In genomic region chr9:16726718-16727451, GRCh38 we compare ENCODE assay signal across 8 cellular contexts.
DNase-seq lines count a peak whose midpoint lies in the region; ATAC-seq and TF ChIP-seq lines count a peak whose summit lies in the region.

No MANE protein-coding gene starts in this region.

- intact Hi-C loops in head of caudate nucleus (cut with DNase I), result no loop called here

- TF ChIP-seq CTCF in KMS-11 (conservative IDR thresholded peaks at IDR 0.05; ENCODE audit: low read depth, low read length) (no peak), neutrophil (IDR thresholded peaks at IDR 0.05) (no peak)

- POLR2A ChIA-PET in activated CD8-positive, alpha-beta T cell treated with anti-CD3 and anti-CD28 coated beads, Interleukin-2, amount 10 ng/mL, durations not matched to agents 7 days and 5 days (lab: Charles Lee), result no interaction called here

- no peak overlapping the region for H3K4me3 ChIP-seq in KMS-11 (IDR thresholded peaks at IDR 0.05; ENCODE audit: insufficient read depth, low read depth, low read length)
- peak overlapping the region; percentile 9 to 29 for H3K4me3 ChIP-seq in neutrophil (ENCODE audit: low read depth in 1 of 2, low read length in 1 of 2)

- H3K4me3 Mint-ChIP-seq in activated CD8-positive, alpha-beta T cell treated with anti-CD3 and anti-CD28 coated beads, Interleukin-2, amount 10 ng/mL, durations not matched to agents 7 days and 5 days, result no peak overlapping the region

- H3K9ac ChIP-seq in KMS-11, result peak overlapping the region; percentile 49; the same call in 1 of the 2 replicates

- peaks cover 37% of the 10 kb centered on the region for H3K27me3 Mint-ChIP-seq in activated CD8-positive, alpha-beta T cell treated with anti-CD3 and anti-CD28 coated beads, Interleukin-2, amount 10 ng/mL, durations not matched to agents 7 days and 5 days (ENCODE audit: low read depth)

- H3K36me3 Mint-ChIP-seq in activated CD8-positive, alpha-beta T cell treated with anti-CD3 and anti-CD28 coated beads, Interleukin-2, amount 10 ng/mL, durations not matched to agents 7 days and 5 days (ENCODE audit: low read depth), result no peaks in the 10 kb centered on the region

- in situ Hi-C loops in Caki2 (cut with HindIII; ENCODE audit: low pct_unique_long_range_greater_than_20kb, low sequenced_read_pairs), result no loop called here

- H3K4me1 ChIP-seq in KMS-11 (ENCODE audit: low read depth, poor library complexity, severe bottlenecking) (peaks cover 13% of the 10 kb centered on the region), neutrophil (ENCODE audit: control insufficient read depth in 1 of 2, insufficient read depth in 1 of 2, low read depth in 1 of 2, low read length in 1 of 2) (peaks cover 0 to 7% of the 10 kb centered on the region in 2 experiments)

- peak overlapping the region; percentile 83 for H2AFZ ChIP-seq in KMS-11 (ENCODE audit: low read depth)

- no peaks in the 10 kb centered on the region for H3K9me3 Mint-ChIP-seq in activated CD8-positive, alpha-beta T cell treated with anti-CD3 and anti-CD28 coated beads, Interleukin-2, amount 10 ng/mL, durations not matched to agents 7 days and 5 days (ENCODE audit: insufficient read depth)

- H4K20me1 ChIP-seq in KMS-11 (ENCODE audit: insufficient read depth), result no peaks in the 10 kb centered on the region

- no peak overlapping the region for H3K27ac Mint-ChIP-seq in activated CD8-positive, alpha-beta T cell treated with anti-CD3 and anti-CD28 coated beads, Interleukin-2, amount 10 ng/mL, durations not matched to agents 7 days and 5 days

- ATAC-seq in activated CD8-positive, alpha-beta T cell treated with anti-CD3 and anti-CD28 coated beads, Interleukin-2, amount 10 ng/mL, durations not matched to agents 7 days and 5 days, result peak; percentile 53
- ATAC-seq in GM19467 (IDR thresholded peaks at IDR 0.05; ENCODE audit: unreplicated experiment) (no peak), GM21737 (IDR thresholded peaks at IDR 0.05; ENCODE audit: unreplicated experiment) (no peak), HG02571 (IDR thresholded peaks at IDR 0.05; ENCODE audit: unreplicated experiment) (no peak)

- H3K36me3 ChIP-seq in KMS-11 (ENCODE audit: insufficient read depth) (no peaks in the 10 kb centered on the region), neutrophil (no peaks in the 10 kb centered on the region)

- DNase-seq in Caki2 (ENCODE audit: low read depth), result peak; percentile 69
- DNase-seq in activated CD8-positive, alpha-beta T cell treated with anti-CD3 and anti-CD28 coated beads, Interleukin-2, amount 10 ng/mL, durations not matched to agents 7 days and 5 days, result no peak
- peak; percentile 5 to 71 (median 37) for DNase-seq in head of caudate nucleus

- H3K27me3 ChIP-seq in KMS-11 (ENCODE audit: insufficient read depth, low read depth) (no peaks in the 10 kb centered on the region), neutrophil (peaks cover 87% of the 10 kb centered on the region)

- no peaks in the 10 kb centered on the region for H3K79me2 ChIP-seq in KMS-11 (ENCODE audit: insufficient read depth, low read depth)

- peak overlapping the region; percentile 52 for H3K4me2 ChIP-seq in KMS-11

- H3K9me3 ChIP-seq in neutrophil, result no peaks in the 10 kb centered on the region

- H3K27ac ChIP-seq in KMS-11 (peak overlapping the region; percentile 20; the same call in 1 of the 2 replicates), neutrophil (no peak overlapping the region)

- H3K4me1 Mint-ChIP-seq in activated CD8-positive, alpha-beta T cell treated with anti-CD3 and anti-CD28 coated beads, Interleukin-2, amount 10 ng/mL, durations not matched to agents 7 days and 5 days (ENCODE audit: low read depth), result peaks cover 3% of the 10 kb centered on the region

- CTCF ChIA-PET in activated CD8-positive, alpha-beta T cell treated with anti-CD3 and anti-CD28 coated beads, Interleukin-2, amount 10 ng/mL, durations not matched to agents 7 days and 5 days (lab: Charles Lee), result no interaction called here
